In the genomic region with DNA sequence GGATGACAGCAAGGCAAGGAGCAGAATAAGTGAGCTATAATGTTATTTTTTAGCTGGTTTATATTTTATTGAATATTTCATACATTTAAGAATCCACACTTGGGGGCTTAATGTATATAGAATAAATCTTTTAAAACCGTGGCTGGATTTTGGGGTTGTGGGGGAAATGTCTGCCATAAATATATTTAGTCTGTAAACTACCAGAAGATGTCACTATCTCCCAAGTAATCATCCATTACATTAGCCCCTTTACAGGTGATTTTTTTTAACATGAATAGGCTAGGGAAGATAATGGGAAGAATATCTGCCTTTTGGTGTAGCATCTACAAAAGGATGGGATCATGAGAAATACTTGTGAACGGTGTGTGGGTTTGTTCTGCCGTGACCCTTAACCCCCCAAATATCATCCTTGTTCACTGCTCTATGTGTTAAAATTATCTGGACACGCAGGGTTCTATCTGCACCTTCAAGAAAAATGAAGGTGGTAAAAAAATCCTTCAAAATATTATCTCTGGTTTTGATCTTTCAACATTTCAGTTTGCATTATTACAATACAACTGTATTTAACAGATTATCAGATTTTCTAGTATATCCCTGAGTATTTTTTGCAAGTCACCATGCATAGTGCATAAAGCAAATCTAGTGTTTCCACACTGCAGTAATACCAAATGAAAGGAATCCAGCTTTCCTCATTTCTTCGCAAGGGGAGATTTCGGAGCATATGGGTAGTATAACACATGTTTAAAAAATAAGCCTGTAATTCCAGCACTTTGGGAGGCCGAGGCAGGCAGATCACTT, we compare ENCODE assay signal across 9 cellular contexts. TPM values are rescaled to one million over a fixed set of nuclear protein-coding genes. Genes with fewer than 3 reads are reported as not detected.
A peak's percentile ranks its signal among the peaks of the same experiment; 100 is the strongest.
DNase-seq lines count a peak whose midpoint lies in the region; ATAC-seq and TF ChIP-seq lines count a peak whose summit lies in the region.
"Had no signal": no experiment of that assay in that cellular context is flagged by ENCODE, and none has a peak within 500 bp of the region (broad histone marks: within the 10 kb centered on the region; RNA-seq: fewer than 3 reads in every experiment).

No MANE protein-coding gene starts in this region.

- POLR2A ChIA-PET in GM10248 (lab: Yijun Ruan, JAX): no interaction called here

- H3K4me3 Mint-ChIP-seq in nephron: no peak overlapping the region

- no peak overlapping the region for H3K27ac Mint-ChIP-seq in nephron

- in situ Hi-C loops in brain microvascular endothelial cell (cut with HindIII; ENCODE audit: low pct_ligation_motif_present, low sequenced_read_pairs): no loop called here

- 75 to 80% methylated on average over 7 of the region's 7 CpGs for WGBS in lower leg skin, 2 donors

- TF ChIP-seq CTCF in GM10248 (IDR thresholded peaks at IDR 0.05; ENCODE audit: control extremely low read depth, extremely low read depth, low read depth, missing control alignments) (peak; percentile 33), brain microvascular endothelial cell (IDR thresholded peaks at IDR 0.05; ENCODE audit: low read depth, low read length, missing control alignments) (peak; percentile 18), nephron (IDR thresholded peaks at IDR 0.05; ENCODE audit: unreplicated experiment in 3 of 3) (peak; percentile 51 to 59 (median 58)), lower leg skin (IDR thresholded peaks at IDR 0.05) (no peak)

- intact Hi-C loops in lower leg skin (cut with DNase I; ENCODE audit: low total_unique reads): no loop called here

- H3K27ac ChIP-seq in brain microvascular endothelial cell: no peak overlapping the region
- H3K27ac ChIP-seq: SJCRH30 had no signal

- no peaks in the 10 kb centered on the region for H3K27me3 Mint-ChIP-seq in nephron (ENCODE audit: low read depth)

- no peaks in the 10 kb centered on the region for H3K36me3 Mint-ChIP-seq in nephron (ENCODE audit: low read depth)

- no peaks in the 10 kb centered on the region for H3K27me3 ChIP-seq in brain microvascular endothelial cell (replicated peaks)
- H3K27me3 ChIP-seq: SJCRH30 had no signal

- no peaks in the 10 kb centered on the region for H3K9me3 Mint-ChIP-seq in nephron

- H3K4me3 ChIP-seq in brain microvascular endothelial cell (ENCODE audit: low read depth, low read length) (no peak overlapping the region), lower leg skin (ENCODE audit: low read depth, poor library complexity, severe bottlenecking) (no peak overlapping the region)
- H3K4me3 ChIP-seq: SJCRH30 had no signal

- no peaks in the 10 kb centered on the region for H3K36me3 ChIP-seq in brain microvascular endothelial cell (replicated peaks)
- H3K36me3 ChIP-seq: SJCRH30 had no signal

- no peaks in the 10 kb centered on the region for H3K4me1 Mint-ChIP-seq in nephron

- DNase-seq in GM10248 (ENCODE audit: extremely low spot score): peak; percentile 19
- DNase-seq in NCI-H1694 treated with DMSO at 0.1 percent for 48 hours (lab: John Stamatoyannopoulos, UW): peak; percentile 68
- no peak for DNase-seq in brain microvascular endothelial cell
- no peak for DNase-seq in GDM1 (lab: John Stamatoyannopoulos, UW)
- DNase-seq in lower leg skin (ENCODE audit: low spot score in 2 of 2): no peak
- no peak for DNase-seq in activated naive CD4-positive, alpha-beta T cell treated with anti-CD3 and anti-CD28 coated beads, Interleukin-2, amount 50 U/mL, for 16 hours

- CTCF ChIA-PET in GM10248 (lab: Yijun Ruan, JAX): interaction anchor here (0.7 to 4.0 kb wide), 13 partner anchors 11 to 1390 kb away, joined by 3 to 30 read pairs (median 4); no protein-coding TSS in a partner anchor

- no peak for ATAC-seq in HG03460 (IDR thresholded peaks at IDR 0.05; ENCODE audit: unreplicated experiment)

- no peak for TF ChIP-seq POLR2A in lower leg skin (IDR thresholded peaks at IDR 0.05)

RNA-seq across cellular contexts. Expression of a gene that starts 8.0 kb away (rescaled TPM):
- total RNA-seq in lower leg skin: not detected
- total RNA-seq: SJCRH30 had no signal

Comparison
In these comparisons a context has a peak if more than half of its experiments do, and no peak if none do; other contexts are left out.
1. DNase-seq: peak in GM10248 (single experiment) and NCI-H1694 treated with DMSO at 0.1 percent for 48 hours (single experiment); none in brain microvascular endothelial cell (single experiment), GDM1 (single experiment), lower leg skin (0 of 2) and activated naive CD4-positive, alpha-beta T cell treated with anti-CD3 and anti-CD28 coated beads, Interleukin-2, amount 50 U/mL, for 16 hours (single experiment).
2. CTCF ChIP-seq: peak in GM10248 (single experiment), brain microvascular endothelial cell (single experiment) and nephron (3 of 3); none in lower leg skin (0 of 3).